1 cellular context compared by ENCODE assay signal in the genomic region with DNA sequence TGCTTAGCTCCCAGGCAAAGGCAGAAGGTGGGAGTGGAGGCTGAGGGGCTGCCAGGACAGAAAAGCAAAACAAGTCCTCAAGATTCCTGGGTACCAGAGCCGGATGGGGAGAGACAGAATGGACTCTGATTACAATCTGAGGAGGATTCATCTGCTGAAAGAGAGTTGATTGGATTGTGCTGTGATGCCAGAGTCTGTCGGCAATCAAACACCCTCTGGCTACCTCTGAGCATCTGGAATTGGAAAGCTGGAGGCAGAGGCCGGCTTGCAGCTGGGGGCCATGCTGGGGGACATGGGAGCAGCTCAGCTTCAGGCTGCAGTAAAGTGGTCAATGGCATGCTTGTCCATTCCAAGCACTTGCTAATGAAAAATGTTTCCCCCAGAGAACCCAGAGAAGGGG.
TF ChIP-seq lines count a peak whose summit lies in the region.

No MANE protein-coding gene starts in this region.

TF ChIP-seq in SK-N-SH, 30 proteins besides CTCF, POLR2A, EP300 and RAD21 (continued from another document):
- TF ChIP-seq IRF3 (IDR thresholded peaks at IDR 0.05; ENCODE audit: low read depth, low read length) (no peak), GABPA (IDR thresholded peaks at IDR 0.05; ENCODE audit: low read depth) (no peak), TEAD4 (IDR thresholded peaks at IDR 0.05; ENCODE audit: borderline replicate concordance, insufficient read depth) (no peak), REST (IDR thresholded peaks at IDR 0.05; ENCODE audit: low read depth, low read length) (no peak), FOXM1 (IDR thresholded peaks at IDR 0.05; ENCODE audit: low read depth) (no peak), FOXJ3 (CRISPR knock-in tag; IDR thresholded peaks at IDR 0.05) (peak; percentile 94), TCF12 (IDR thresholded peaks at IDR 0.05) (peak; percentile 47), NFIC (IDR thresholded peaks at IDR 0.05; ENCODE audit: borderline replicate concordance) (no peak), RCOR1 (IDR thresholded peaks at IDR 0.05; ENCODE audit: low read length) (peak; percentile 85; the same call in 1 of the 2 replicates), SMC3 (IDR thresholded peaks at IDR 0.05; ENCODE audit: low read depth, low read length) (no peak), YY1 (IDR thresholded peaks at IDR 0.05; ENCODE audit: low read depth) (no peak), RXRA (IDR thresholded peaks at IDR 0.05; ENCODE audit: borderline replicate concordance, low read depth) (no peak), RFX5 (IDR thresholded peaks at IDR 0.05; ENCODE audit: low read length) (no peak), JUND (IDR thresholded peaks at IDR 0.05) (no peak), MEF2A (IDR thresholded peaks at IDR 0.05; ENCODE audit: borderline replicate concordance, low read depth) (no peak), USF1 (IDR thresholded peaks at IDR 0.05; ENCODE audit: borderline replicate concordance, low read depth) (no peak)
- TF ChIP-seq, protein P1, sequence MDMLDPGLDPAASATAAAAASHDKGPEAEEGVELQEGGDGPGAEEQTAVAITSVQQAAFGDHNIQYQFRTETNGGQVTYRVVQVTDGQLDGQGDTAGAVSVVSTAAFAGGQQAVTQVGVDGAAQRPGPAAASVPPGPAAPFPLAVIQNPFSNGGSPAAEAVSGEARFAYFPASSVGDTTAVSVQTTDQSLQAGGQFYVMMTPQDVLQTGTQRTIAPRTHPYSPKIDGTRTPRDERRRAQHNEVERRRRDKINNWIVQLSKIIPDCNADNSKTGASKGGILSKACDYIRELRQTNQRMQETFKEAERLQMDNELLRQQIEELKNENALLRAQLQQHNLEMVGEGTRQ (IDR thresholded peaks at IDR 0.05; ENCODE audit: borderline replicate concordance, low read depth, low read length), result no peak
TF ChIP-seq in SK-N-SH: peak in this region for 5.
